8 cellular contexts compared by ENCODE assay signal in genomic region chr6:119347466-119348307, GRCh38. TPM values are rescaled to one million over a fixed set of nuclear protein-coding genes. Genes with fewer than 3 reads are reported as not detected.
A peak's percentile ranks its signal among the peaks of the same experiment; 100 is the strongest.
DNase-seq lines count a peak whose midpoint lies in the region; ATAC-seq and TF ChIP-seq lines count a peak whose summit lies in the region.

No MANE protein-coding gene starts in this region.

- peaks cover 30% of the 10 kb centered on the region for H3K4me1 ChIP-seq in CD8-positive, alpha-beta T cell (ENCODE audit: insufficient read depth, low read length)
- H3K4me1 ChIP-seq in RWPE2 (ENCODE audit: insufficient read depth, poor library complexity, severe bottlenecking): no peaks in the 10 kb centered on the region

- CTCF ChIA-PET in CD8-positive, alpha-beta T cell (lab: Charles Lee): interaction anchor here (1.1 to 4.0 kb wide), 3 partner anchors 14 to 34 kb away, joined by 3 to 33 read pairs (median 3); no protein-coding TSS in a partner anchor

- no peaks in the 10 kb centered on the region for H3K36me3 ChIP-seq in CD8-positive, alpha-beta T cell (ENCODE audit: insufficient read depth, low read length)
- H3K36me3 ChIP-seq in RWPE2 (ENCODE audit: low read depth): no peaks in the 10 kb centered on the region

- H3K36me3 Mint-ChIP-seq in CD8-positive, alpha-beta T cell: peaks cover 8% of the 10 kb centered on the region

- H3K27ac ChIP-seq in CD8-positive, alpha-beta T cell (ENCODE audit: low read depth, low read length): peak overlapping the region; percentile 67
- H3K27ac ChIP-seq in RWPE2 (ENCODE audit: poor library complexity, severe bottlenecking): no peak overlapping the region

- H3K27me3 ChIP-seq in CD8-positive, alpha-beta T cell (ENCODE audit: insufficient read depth, low read length): no peaks in the 10 kb centered on the region
- H3K27me3 ChIP-seq in RWPE2 (ENCODE audit: insufficient read depth, poor library complexity, severe bottlenecking): peaks cover 44% of the 10 kb centered on the region

- peak overlapping the region; percentile 90 for H3K4me3 Mint-ChIP-seq in CD8-positive, alpha-beta T cell

- intact Hi-C loops in CD8-positive, alpha-beta T cell (cut with DNase I, micrococcal nuclease): loop anchor here (1.0 to 10.0 kb wide), 7 partner anchors 7 to 1987 kb away; partner anchors contain the start of genes ASF1A (in 2 of the 2), NUS1 (in 2 of the 2), FAM184A (in 1 of the 2) and GOPC (in 1 of the 2)

- POLR2A ChIA-PET in CD8-positive, alpha-beta T cell (lab: Charles Lee): interaction anchor here (0.7 to 3.2 kb wide), 6 partner anchors 8 to 34 kb away, joined by 3 to 24 read pairs (median 6); no protein-coding TSS in a partner anchor

- no peaks in the 10 kb centered on the region for H3K27me3 Mint-ChIP-seq in CD8-positive, alpha-beta T cell (ENCODE audit: low read depth)

- TF ChIP-seq CTCF in CD8-positive, alpha-beta T cell (IDR thresholded peaks at IDR 0.05): no peak
- TF ChIP-seq CTCF in RWPE2 (IDR thresholded peaks at IDR 0.05; ENCODE audit: poor library complexity, severe bottlenecking): no peak

- H3K9me3 Mint-ChIP-seq in CD8-positive, alpha-beta T cell: no peaks in the 10 kb centered on the region

- H3K4me1 Mint-ChIP-seq in CD8-positive, alpha-beta T cell (ENCODE audit: low read depth): peaks cover 60% of the 10 kb centered on the region

- H3K27ac Mint-ChIP-seq in CD8-positive, alpha-beta T cell: peak overlapping the region; percentile 91

- H3K4me3 ChIP-seq in CD8-positive, alpha-beta T cell (ENCODE audit: low read depth, low read length): peak overlapping the region; percentile 91
- peak overlapping the region; percentile 44 for H3K4me3 ChIP-seq in RWPE2 (ENCODE audit: severe bottlenecking)

- in situ Hi-C loops in T47D (cut with HindIII; ENCODE audit: low pct_unique_long_range_greater_than_20kb, low sequenced_read_pairs): no loop called here

- H3K9me3 ChIP-seq in CD8-positive, alpha-beta T cell (ENCODE audit: low read length): no peaks in the 10 kb centered on the region
- no peaks in the 10 kb centered on the region for H3K9me3 ChIP-seq in RWPE2 (ENCODE audit: severe bottlenecking)

- peak; percentile 5 for ATAC-seq in CD8-positive, alpha-beta T cell
- ATAC-seq in GM19043 (IDR thresholded peaks at IDR 0.05; ENCODE audit: low read depth, unreplicated experiment) (peak; percentile 19), HG03175 (IDR thresholded peaks at IDR 0.05; ENCODE audit: unreplicated experiment) (peak; percentile 31), RWPE2 (ENCODE audit: low read depth) (no peak), left lobe of liver (peak; percentile 15)

- peak in 5 of 7 experiments; percentile 9 to 58 (median 27) for DNase-seq in CD8-positive, alpha-beta T cell
- no peak for DNase-seq in RWPE2 (ENCODE audit: low spot score)
- DNase-seq in T47D (ENCODE audit: low read depth in 1 of 2, low spot score in 1 of 2): peak; percentile 31 to 51
- DNase-seq in left lobe of liver (ENCODE audit: low spot score): peak; percentile 65
- peak; percentile 2 to 11 for DNase-seq in stimulated activated CD8-positive, alpha-beta memory T cell treated with anti-CD3 and anti-CD28 coated beads, Interleukin-2, amount 100 ng/mL, for 1 hour (ENCODE audit: low read depth in 2 of 2)
- DNase-seq in GOT3 (lab: John Stamatoyannopoulos, UW): no peak

RNA-seq across cellular contexts. Expression of gene MAN1A1, which starts 1.9 kb away (rescaled TPM):
- total RNA-seq in CD8-positive, alpha-beta T cell: 1 to 10 TPM; 8.4 to 8.5 TPM
- total RNA-seq in left lobe of liver: 116 TPM

Comparison
In these comparisons a context has a peak if more than half of its experiments do, and no peak if none do; other contexts are left out.
1. DNase-seq: peak in CD8-positive, alpha-beta T cell (5 of 7), T47D (2 of 2), left lobe of liver (single experiment) and stimulated activated CD8-positive, alpha-beta memory T cell treated with anti-CD3 and anti-CD28 coated beads, Interleukin-2, amount 100 ng/mL, for 1 hour (2 of 2); none in RWPE2 (single experiment) and GOT3 (single experiment).
2. RNA of gene MAN1A1, which starts 1.9 kb away (total RNA-seq): 116 TPM in left lobe of liver (single experiment); 8.4 to 8.5 TPM in CD8-positive, alpha-beta T cell; every median in the first group is over 10 times any median in the second.